Comparison of ENCODE assay signal across 9 cellular contexts in genomic region chr14:90518941-90519256, GRCh38.
A peak's percentile ranks its signal among the peaks of the same experiment; 100 is the strongest.
DNase-seq lines count a peak whose midpoint lies in the region; ATAC-seq and TF ChIP-seq lines count a peak whose summit lies in the region.
"Had no signal": no experiment of that assay in that cellular context is flagged by ENCODE, and none has a peak within 500 bp of the region (broad histone marks: within the 10 kb centered on the region; RNA-seq: fewer than 3 reads in every experiment).

No MANE protein-coding gene starts in this region.

- ATAC-seq in SK-N-SH treated with all-trans-retinoic acid at 6 μM for 48 hours (no peak), T-helper 17 cell (peak; percentile 60), HG03139 (IDR thresholded peaks at IDR 0.05; ENCODE audit: unreplicated experiment) (no peak), HG03196 (IDR thresholded peaks at IDR 0.05; ENCODE audit: unreplicated experiment) (no peak), GM19463 (IDR thresholded peaks at IDR 0.05; ENCODE audit: unreplicated experiment) (no peak)
- no peak for ATAC-seq in natural killer cell treated with Interleukin-12 subunit alpha and Interleukin-12 subunit beta and Interleukin-15 and Interleukin-18, amount 100 ng/mL, for 72 hours

- H3K9ac ChIP-seq in SK-N-SH: no peak overlapping the region

- H3F3A ChIP-seq in SK-N-SH (replicated peaks; ENCODE audit: insufficient read depth): no peaks in the 10 kb centered on the region

- TF ChIP-seq EP300 in SK-N-SH (IDR thresholded peaks at IDR 0.05; ENCODE audit: borderline replicate concordance in 1 of 2, low read depth in 1 of 2, low read length in 1 of 2): no peak

- peaks cover 20 to 41% of the 10 kb centered on the region in 2 experiments; a peak in 3 of 4 replicates for H3K4me1 ChIP-seq in SK-N-SH (ENCODE audit: control insufficient read depth in 1 of 2, insufficient read depth in 2 of 2, low read depth in 1 of 2, low read length in 1 of 2)

- CTCF ChIA-PET in SK-N-SH (lab: Yijun Ruan, JAX): interaction anchor here (0.7 to 2.4 kb wide), 8 partner anchors 26 to 178 kb away, joined by 3 to 14 read pairs (median 4); no protein-coding TSS in a partner anchor

- in situ Hi-C loops in brain microvascular endothelial cell (cut with HindIII; ENCODE audit: low pct_ligation_motif_present, low sequenced_read_pairs): no loop called here

- H3K4me1 Mint-ChIP-seq in T-helper 17 cell: peaks cover 2% of the 10 kb centered on the region
- no peaks in the 10 kb centered on the region for H3K4me1 Mint-ChIP-seq in natural killer cell treated with Interleukin-12 subunit alpha and Interleukin-12 subunit beta and Interleukin-15 and Interleukin-18, amount 100 ng/mL, for 72 hours (ENCODE audit: low read depth in 2 of 2)
- H3K4me1 Mint-ChIP-seq: activated naive CD4-positive, alpha-beta T cell treated with anti-CD3 and anti-CD28 coated beads, Interleukin-2, amount 50 U/mL, for 24 hours had no signal

- no peaks in the 10 kb centered on the region for H3K27me3 ChIP-seq in SK-N-SH (ENCODE audit: insufficient read depth)
- H3K27me3 ChIP-seq in brain microvascular endothelial cell (replicated peaks): no peaks in the 10 kb centered on the region

- no peak overlapping the region for H3K4me3 Mint-ChIP-seq in T-helper 17 cell
- H3K4me3 Mint-ChIP-seq in natural killer cell treated with Interleukin-12 subunit alpha and Interleukin-12 subunit beta and Interleukin-15 and Interleukin-18, amount 100 ng/mL, for 72 hours: no peak overlapping the region
- H3K4me3 Mint-ChIP-seq: activated naive CD4-positive, alpha-beta T cell treated with anti-CD3 and anti-CD28 coated beads, Interleukin-2, amount 50 U/mL, for 24 hours had no signal

- H3K9me3 Mint-ChIP-seq in natural killer cell treated with Interleukin-12 subunit alpha and Interleukin-12 subunit beta and Interleukin-15 and Interleukin-18, amount 100 ng/mL, for 72 hours: no peaks in the 10 kb centered on the region
- H3K9me3 Mint-ChIP-seq: activated naive CD4-positive, alpha-beta T cell treated with anti-CD3 and anti-CD28 coated beads, Interleukin-2, amount 50 U/mL, for 24 hours had no signal

- no peak overlapping the region for H3K27ac Mint-ChIP-seq in T-helper 17 cell
- H3K27ac Mint-ChIP-seq in natural killer cell treated with Interleukin-12 subunit alpha and Interleukin-12 subunit beta and Interleukin-15 and Interleukin-18, amount 100 ng/mL, for 72 hours: no peak overlapping the region
- H3K27ac Mint-ChIP-seq: activated naive CD4-positive, alpha-beta T cell treated with anti-CD3 and anti-CD28 coated beads, Interleukin-2, amount 50 U/mL, for 24 hours had no signal

- POLR2A ChIA-PET in SK-N-SH (lab: Yijun Ruan, JAX): interaction anchor here (0.9 to 1.6 kb wide), 2 partner anchors 24 to 121 kb away, joined by 3 to 4 read pairs; no protein-coding TSS in a partner anchor

- H3K4me2 ChIP-seq in SK-N-SH: no peak overlapping the region

- H3K36me3 ChIP-seq in SK-N-SH (replicated peaks in 1 of 2; ENCODE audit: control insufficient read depth in 1 of 2, insufficient read depth in 2 of 2, low read length in 1 of 2): no peaks in the 10 kb centered on the region
- H3K36me3 ChIP-seq in brain microvascular endothelial cell (replicated peaks): no peaks in the 10 kb centered on the region

- no peaks in the 10 kb centered on the region for H3K9me2 ChIP-seq in SK-N-SH

- no peak overlapping the region for H2AFZ ChIP-seq in SK-N-SH (ENCODE audit: low read depth)

- DNase-seq in SK-N-SH (no peak), T-helper 17 cell (peak; percentile 24 to 42 (median 29)), brain microvascular endothelial cell (no peak)
- peak; percentile 73 for DNase-seq in natural killer cell treated with Interleukin-12 subunit alpha and Interleukin-12 subunit beta and Interleukin-15 and Interleukin-18, amount 100 ng/mL, for 72 hours (ENCODE audit: low spot score)

- no peaks in the 10 kb centered on the region for H3K36me3 Mint-ChIP-seq in T-helper 17 cell (ENCODE audit: low read depth)
- no peaks in the 10 kb centered on the region for H3K36me3 Mint-ChIP-seq in natural killer cell treated with Interleukin-12 subunit alpha and Interleukin-12 subunit beta and Interleukin-15 and Interleukin-18, amount 100 ng/mL, for 72 hours
- H3K36me3 Mint-ChIP-seq: activated naive CD4-positive, alpha-beta T cell treated with anti-CD3 and anti-CD28 coated beads, Interleukin-2, amount 50 U/mL, for 24 hours had no signal

- TF ChIP-seq RAD21 in SK-N-SH (IDR thresholded peaks at IDR 0.05; ENCODE audit: low read length): peak; percentile 66

- TF ChIP-seq CTCF in SK-N-SH (IDR thresholded peaks at IDR 0.05) (peak; percentile 58), brain microvascular endothelial cell (IDR thresholded peaks at IDR 0.05; ENCODE audit: low read depth, low read length, missing control alignments) (peak; percentile 74)

- H3K9me3 ChIP-seq in SK-N-SH (no peaks in the 10 kb centered on the region), T-helper 17 cell (ENCODE audit: control insufficient read depth, low read length, poor library complexity, severe bottlenecking) (no peaks in the 10 kb centered on the region)

- H4K20me1 ChIP-seq in SK-N-SH (ENCODE audit: insufficient read depth): no peaks in the 10 kb centered on the region

- H3K79me2 ChIP-seq in SK-N-SH (ENCODE audit: insufficient read depth): no peaks in the 10 kb centered on the region

- H3K4me3 ChIP-seq in SK-N-SH (ENCODE audit: low read depth in 2 of 2, low read length in 1 of 2) (no peak overlapping the region), brain microvascular endothelial cell (ENCODE audit: low read depth, low read length) (no peak overlapping the region)

- peaks cover 13% of the 10 kb centered on the region for H3K27me3 Mint-ChIP-seq in T-helper 17 cell
- peaks cover 0 to 2% of the 10 kb centered on the region in 2 donors for H3K27me3 Mint-ChIP-seq in natural killer cell treated with Interleukin-12 subunit alpha and Interleukin-12 subunit beta and Interleukin-15 and Interleukin-18, amount 100 ng/mL, for 72 hours
- H3K27me3 Mint-ChIP-seq: activated naive CD4-positive, alpha-beta T cell treated with anti-CD3 and anti-CD28 coated beads, Interleukin-2, amount 50 U/mL, for 24 hours had no signal

- no peak overlapping the region for H3K27ac ChIP-seq in SK-N-SH (ENCODE audit: low read depth in 2 of 2, low read length in 1 of 2)
- H3K27ac ChIP-seq in brain microvascular endothelial cell: no peak overlapping the region

- WGBS in SK-N-SH (ENCODE audit: low lambda C conversion rate): 95% methylated on average over 2 of the region's 5 CpGs

TF ChIP-seq in SK-N-SH, 30 proteins besides CTCF, POLR2A, EP300 and RAD21:
- TF ChIP-seq SMC3 (IDR thresholded peaks at IDR 0.05; ENCODE audit: low read depth, low read length): peak; percentile 47
- no peak for TF ChIP-seq TEAD4 (IDR thresholded peaks at IDR 0.05; ENCODE audit: borderline replicate concordance, insufficient read depth)

TF ChIP-seq in SK-N-SH treated with all-trans-retinoic acid at 6 μM for 48 hours, 23 proteins besides CTCF, POLR2A, EP300 and RAD21 (continues in another document):
- TF ChIP-seq CSDC2 (CRISPR knock-in tag; IDR thresholded peaks at IDR 0.05): no peak
- TF ChIP-seq PPARA (CRISPR knock-in tag; IDR thresholded peaks at IDR 0.05; ENCODE audit: borderline replicate concordance): no peak
- TF ChIP-seq OSR1 (CRISPR knock-in tag; IDR thresholded peaks at IDR 0.05): no peak
- no peak for TF ChIP-seq GLIS3 (CRISPR knock-in tag; IDR thresholded peaks at IDR 0.05)
- no peak for TF ChIP-seq ZC3H10 (CRISPR knock-in tag; IDR thresholded peaks at IDR 0.05)
- TF ChIP-seq SNAI2 (CRISPR knock-in tag; IDR thresholded peaks at IDR 0.05): no peak
- TF ChIP-seq TOX (CRISPR knock-in tag; IDR thresholded peaks at IDR 0.05; ENCODE audit: borderline replicate concordance): no peak
- TF ChIP-seq TSHZ2 (CRISPR knock-in tag; IDR thresholded peaks at IDR 0.05): no peak
- TF ChIP-seq CREB5 (CRISPR knock-in tag; IDR thresholded peaks at IDR 0.05; ENCODE audit: low read depth): no peak
- TF ChIP-seq TCF4 (CRISPR knock-in tag; IDR thresholded peaks at IDR 0.05; ENCODE audit: borderline replicate concordance): no peak
- TF ChIP-seq ZNF70 (CRISPR knock-in tag; IDR thresholded peaks at IDR 0.05): no peak

Comparison
In these comparisons a context has a peak if more than half of its experiments do, and no peak if none do; other contexts are left out.
1. DNase-seq: peak in T-helper 17 cell (3 of 3) and natural killer cell treated with Interleukin-12 subunit alpha and Interleukin-12 subunit beta and Interleukin-15 and Interleukin-18, amount 100 ng/mL, for 72 hours (single experiment); none in SK-N-SH (single experiment) and brain microvascular endothelial cell (single experiment).